In genomic region chr1:31644560-31645273, GRCh38 we compare ENCODE assay signal across 1 cellular context.
TF ChIP-seq lines count a peak whose summit lies in the region.

PEF1 (minus strand) TSS chr1:31644876; CDS start chr1:31644864, 12 bp downstream.

TF ChIP-seq in K562, 482 proteins besides CTCF, POLR2A, EP300 and RAD21 (continued from another document and continues in another):
- TF ChIP-seq ZNF318 (IDR thresholded peaks at IDR 0.05; ENCODE audit: borderline replicate concordance in 1 of 2, low read depth in 1 of 2): 0 out of 4 replicates have a peak, but pooled peaks of 1 of the 2 experiments have one; percentile 13
- peak; percentile 32; the same call in 1 of the 2 replicates for TF ChIP-seq BHLHE40 (IDR thresholded peaks at IDR 0.05; ENCODE audit: low read length)
- TF ChIP-seq SIN3B (IDR thresholded peaks at IDR 0.05; ENCODE audit: low read depth): peak; percentile 98
- TF ChIP-seq NRF1 (conservative IDR thresholded peaks at IDR 0.05 in 1 of 2, IDR thresholded peaks at IDR 0.05 in 1 of 2): peak; percentile 66 to 67
- peak; percentile 68; the same call in 1 of the 2 replicates for TF ChIP-seq RUNX1 (IDR thresholded peaks at IDR 0.05; ENCODE audit: low read depth)
- 0 out of 2 replicates have a peak, but pooled peaks have one; percentile 44 for TF ChIP-seq RFX7 (CRISPR knock-in tag; IDR thresholded peaks at IDR 0.05)
- peak; percentile 57 for TF ChIP-seq SMAD4 (CRISPR knock-in tag; conservative IDR thresholded peaks at IDR 0.05)
- TF ChIP-seq CHD2 (IDR thresholded peaks at IDR 0.05; ENCODE audit: low read depth, low read length): peak; percentile 63
- peak; percentile 94 for TF ChIP-seq HCFC1 (IDR thresholded peaks at IDR 0.05; ENCODE audit: low read depth, low read length)
- no peak for TF ChIP-seq SIRT6 (IDR thresholded peaks at IDR 0.05; ENCODE audit: low read depth, low read length)
- TF ChIP-seq LCOR (CRISPR knock-in tag; IDR thresholded peaks at IDR 0.05): peak; percentile 88
- TF ChIP-seq PREB (CRISPR knock-in tag; IDR thresholded peaks at IDR 0.05): 0 out of 2 replicates have a peak, but pooled peaks have one; percentile 13
- no peak for TF ChIP-seq STAT5B (CRISPR knock-in tag; IDR thresholded peaks at IDR 0.05)
- peak; percentile 57 for TF ChIP-seq FIP1L1 (IDR thresholded peaks at IDR 0.05; ENCODE audit: low read depth, low read length, poor library complexity, severe bottlenecking)
- peak; percentile 99 for TF ChIP-seq KHSRP (IDR thresholded peaks at IDR 0.05)
- TF ChIP-seq POLR2H (tag; IDR thresholded peaks at IDR 0.05; ENCODE audit: low read depth): peak; percentile 86
- TF ChIP-seq E2F4 (CRISPR knock-in tag; IDR thresholded peaks at IDR 0.05; ENCODE audit: low read depth): peak; percentile 70; the same call in 1 of the 2 replicates
- no peak for TF ChIP-seq TCF15 (CRISPR knock-in tag; IDR thresholded peaks at IDR 0.05)
- peak; percentile 40 to 49 for TF ChIP-seq E2F6 (IDR thresholded peaks at IDR 0.05; ENCODE audit: borderline replicate concordance in 1 of 2, extremely low read depth in 1 of 2, insufficient read depth in 1 of 2, insufficient read length in 1 of 2, low read depth in 1 of 2, low read length in 1 of 2, poor library complexity in 1 of 2, severe bottlenecking in 1 of 2)
- TF ChIP-seq C11orf30 (IDR thresholded peaks at IDR 0.05; ENCODE audit: low read depth): peak; percentile 99
- TF ChIP-seq EP400 (IDR thresholded peaks at IDR 0.05): peak; percentile 98
- peak; percentile 8; the same call in 1 of the 2 replicates for TF ChIP-seq FOXO4 (CRISPR knock-in tag; IDR thresholded peaks at IDR 0.05)
- peak; percentile 87; the same call in 1 of the 2 replicates for TF ChIP-seq E2F1 (CRISPR knock-in tag; IDR thresholded peaks at IDR 0.05)
- TF ChIP-seq RHOXF2B (CRISPR knock-in tag; conservative IDR thresholded peaks at IDR 0.05): 0 out of 2 replicates have a peak, but pooled peaks have one; percentile 55
- TF ChIP-seq FOXK2 (conservative IDR thresholded peaks at IDR 0.05 in 1 of 2, IDR thresholded peaks at IDR 0.05 in 1 of 2; ENCODE audit: low read depth in 2 of 2): peak; percentile 74 to 76
- peak; percentile 59 for TF ChIP-seq ZNF511 (CRISPR knock-in tag; IDR thresholded peaks at IDR 0.05)
- 0 out of 4 replicates have a peak, but pooled peaks of 1 of the 2 experiments have one; percentile 59 for TF ChIP-seq MLX (CRISPR knock-in tag; conservative IDR thresholded peaks at IDR 0.05)
- TF ChIP-seq ZNF146 (CRISPR knock-in tag; IDR thresholded peaks at IDR 0.05; ENCODE audit: unreplicated experiment): no peak
- TF ChIP-seq ZNF184 (CRISPR knock-in tag; IDR thresholded peaks at IDR 0.05): no peak
- no peak for TF ChIP-seq ZC3H4 (CRISPR knock-in tag; IDR thresholded peaks at IDR 0.05; ENCODE audit: borderline replicate concordance)
- TF ChIP-seq NR2F6 (CRISPR knock-in tag; IDR thresholded peaks at IDR 0.05): peak; percentile 52; the same call in 1 of the 2 replicates
- TF ChIP-seq U2AF2 (optimal IDR thresholded peaks at IDR 0.05; ENCODE audit: low read depth, low read length): no peak
- peak in 1 of 2 experiments; percentile 49; a peak in 1 of 4 replicates for TF ChIP-seq FOXA3 (CRISPR knock-in tag; conservative IDR thresholded peaks at IDR 0.05 in 1 of 2, IDR thresholded peaks at IDR 0.05 in 1 of 2)
- 0 out of 2 replicates have a peak, but pooled peaks have one; percentile 8 for TF ChIP-seq SMC3 (conservative IDR thresholded peaks at IDR 0.05; ENCODE audit: insufficient read depth, low read depth, low read length)
- TF ChIP-seq ZBTB11 (CRISPR knock-in tag; IDR thresholded peaks at IDR 0.05): peak in 2 of 3 experiments; percentile 34 to 93; a peak in 2 of 6 replicates
- TF ChIP-seq HNRNPL (IDR thresholded peaks at IDR 0.05; ENCODE audit: low read depth, low read length): no peak
- TF ChIP-seq SIX5 (IDR thresholded peaks at IDR 0.05; ENCODE audit: borderline replicate concordance in 1 of 2, insufficient read depth in 1 of 2, low read depth in 1 of 2, low read length in 2 of 2): peak; percentile 58 to 59; a peak in 3 of 4 replicates
